ENCODE assay signal across 15 cellular contexts in genomic region chr21:16633851-16634521, GRCh38.
A peak's percentile ranks its signal among the peaks of the same experiment; 100 is the strongest.
DNase-seq lines count a peak whose midpoint lies in the region; ATAC-seq and TF ChIP-seq lines count a peak whose summit lies in the region.
"Had no signal": no experiment of that assay in that cellular context is flagged by ENCODE, and none has a peak within 500 bp of the region (broad histone marks: within the 10 kb centered on the region; RNA-seq: fewer than 3 reads in every experiment).

No MANE protein-coding gene starts in this region.

- no peak overlapping the region for H3K4me2 ChIP-seq in PC-3 (ENCODE audit: low read length)

- peaks cover 26% of the 10 kb centered on the region for H3K4me1 Mint-ChIP-seq in nephron
- H3K4me1 Mint-ChIP-seq: activated B cell treated with CpG ODN at 0.5 μM for 24 hours had no signal

- no peaks in the 10 kb centered on the region for H3K9me3 Mint-ChIP-seq in nephron

- CTCF ChIA-PET in PC-3 (lab: Charles Lee), result no interaction called here

- DNase-seq in NCI-H446 treated with DMSO at 0.1 percent for 48 hours (lab: John Stamatoyannopoulos, UW) (peak; percentile 61), fibroblast of gingiva (ENCODE audit: low read depth) (peak; percentile 51), T-helper 1 cell (no peak), PC-3 (no peak)
- DNase-seq in activated CD4-positive, CD25-positive, alpha-beta regulatory T cell treated with anti-CD3 and anti-CD28 coated beads, Interleukin-2, amount 50 U/mL, for 72 hours, result no peak
- DNase-seq: activated B cell treated with CpG ODN at 0.5 μM for 24 hours; activated naive CD4-positive, alpha-beta T cell treated with Interleukin-2 at 50 U/mL for 16 hours; DND-41; NCI-H510A; spleen; stomach had no signal

- TF ChIP-seq CTCF in nephron (IDR thresholded peaks at IDR 0.05; ENCODE audit: unreplicated experiment in 3 of 3) (no peak), PC-3 (conservative IDR thresholded peaks at IDR 0.05; ENCODE audit: low read depth, low read length) (no peak)

- no peaks in the 10 kb centered on the region for H4K20me1 ChIP-seq in PC-3 (ENCODE audit: low read length)

- H2AFZ ChIP-seq in PC-3 (ENCODE audit: low read length), result no peak overlapping the region

- POLR2A ChIA-PET in PC-3 (lab: Charles Lee; ENCODE audit: unreplicated experiment), result no interaction called here

- intact Hi-C loops in PC-3 (cut with micrococcal nuclease), result no loop called here

- H3K27ac ChIP-seq in HUES48 (ENCODE audit: low read depth, low read length) (peak overlapping the region; percentile 16), PC-3 (ENCODE audit: low read length) (no peak overlapping the region)
- H3K27ac ChIP-seq: gastroesophageal sphincter, spleen, stomach had no signal

- no peaks in the 10 kb centered on the region for H3K79me2 ChIP-seq in PC-3 (ENCODE audit: low read length)

- peaks cover 32% of the 10 kb centered on the region for H3K36me3 Mint-ChIP-seq in nephron (ENCODE audit: low read depth)

- H3K4me3 Mint-ChIP-seq in nephron, result no peak overlapping the region
- H3K4me3 Mint-ChIP-seq: activated B cell treated with CpG ODN at 0.5 μM for 24 hours had no signal

- H3K27me3 ChIP-seq in HUES48 (ENCODE audit: control insufficient read depth, insufficient read depth, low read length) (no peaks in the 10 kb centered on the region), PC-3 (ENCODE audit: low read length) (no peaks in the 10 kb centered on the region)
- H3K27me3 ChIP-seq: gastroesophageal sphincter, spleen, stomach had no signal

- H3F3A ChIP-seq in PC-3 (ENCODE audit: low read length, unreplicated experiment), result no peaks in the 10 kb centered on the region

- H3K9ac ChIP-seq in HUES48 (ENCODE audit: low read depth, low read length) (no peak overlapping the region), PC-3 (ENCODE audit: low read length) (no peak overlapping the region)

- H3K36me3 ChIP-seq in HUES48 (ENCODE audit: control insufficient read depth, insufficient read depth, low read length), result no peaks in the 10 kb centered on the region
- H3K36me3 ChIP-seq in PC-3 (ENCODE audit: low read depth, low read length), result no peaks in the 10 kb centered on the region
- H3K36me3 ChIP-seq: gastroesophageal sphincter, spleen, stomach had no signal

- BruUV-seq in PC-3 (replicated peaks; lab: Mats Ljungman, UMichigan), result no TSS peak

- no peaks in the 10 kb centered on the region for H3K9me2 ChIP-seq in PC-3 (replicated peaks; ENCODE audit: low read length)

- ATAC-seq in GM19035 (IDR thresholded peaks at IDR 0.05; ENCODE audit: unreplicated experiment) (no peak), PC-3 (no peak)
- ATAC-seq: gastroesophageal sphincter had no signal

- H3K4me3 ChIP-seq in HUES48 (ENCODE audit: low read depth, low read length) (no peak overlapping the region), PC-3 (ENCODE audit: low read length) (no peak overlapping the region)
- H3K4me3 ChIP-seq: gastroesophageal sphincter, spleen, stomach had no signal

- peak overlapping the region; percentile 60 to 91 (median 89) for H3K27ac Mint-ChIP-seq in nephron
- H3K27ac Mint-ChIP-seq: activated B cell treated with CpG ODN at 0.5 μM for 24 hours had no signal

- H3K27me3 Mint-ChIP-seq in nephron (ENCODE audit: low read depth), result no peaks in the 10 kb centered on the region
- H3K27me3 Mint-ChIP-seq: activated B cell treated with CpG ODN at 0.5 μM for 24 hours had no signal

- peaks cover 26% of the 10 kb centered on the region for H3K4me1 ChIP-seq in HUES48 (ENCODE audit: control insufficient read depth, insufficient read depth, low read length)
- H3K4me1 ChIP-seq in PC-3 (ENCODE audit: insufficient read depth, low read length), result no peaks in the 10 kb centered on the region
- H3K4me1 ChIP-seq: gastroesophageal sphincter, spleen, stomach had no signal

- H3K9me3 ChIP-seq in HUES48 (ENCODE audit: control insufficient read depth, insufficient read depth, low read length) (no peaks in the 10 kb centered on the region), PC-3 (ENCODE audit: low read length) (no peaks in the 10 kb centered on the region; the same call in 1 of the 2 replicates)
- H3K9me3 ChIP-seq: gastroesophageal sphincter, spleen, stomach had no signal

Comparison
In these comparisons a context has a peak if more than half of its experiments do, and no peak if none do; other contexts are left out.
1. DNase-seq: peak in NCI-H446 treated with DMSO at 0.1 percent for 48 hours (single experiment) and fibroblast of gingiva (single experiment); none in T-helper 1 cell (0 of 5), PC-3 (single experiment) and activated CD4-positive, CD25-positive, alpha-beta regulatory T cell treated with anti-CD3 and anti-CD28 coated beads, Interleukin-2, amount 50 U/mL, for 72 hours (single experiment).